2 cellular contexts compared by ENCODE assay signal in the genomic region with DNA sequence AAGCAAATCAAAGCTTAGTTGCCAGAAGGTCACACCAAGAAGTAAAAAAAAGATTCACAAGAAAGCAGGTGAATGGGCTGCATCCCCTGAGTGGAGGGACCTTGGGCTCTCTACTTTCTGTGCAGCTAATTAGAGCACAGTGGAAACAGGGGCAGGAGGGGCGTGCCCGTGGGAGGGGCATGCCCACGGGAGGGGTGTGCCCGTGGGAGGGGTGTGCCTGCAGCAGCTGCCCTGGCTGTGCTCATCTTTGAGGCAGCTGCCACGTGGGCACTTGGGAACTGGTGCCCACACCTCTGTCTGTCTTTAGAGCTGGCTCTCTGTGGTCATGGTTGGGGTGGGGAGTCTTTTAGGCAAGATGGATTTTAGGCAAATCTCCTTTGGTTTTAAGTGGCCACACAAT.
TF ChIP-seq lines count a peak whose summit lies in the region.

No MANE protein-coding gene starts in this region.

TF ChIP-seq in HCT116, 20 proteins besides CTCF, POLR2A, EP300 and RAD21 (continued from another document):
- no peak for TF ChIP-seq ZBTB33 (IDR thresholded peaks at IDR 0.05; ENCODE audit: extremely low read depth, insufficient replicate concordance, low read length)
TF ChIP-seq in HCT116: peak in this region for 0.

TF ChIP-seq in WTC11, 78 proteins besides CTCF, POLR2A, EP300 and RAD21 (continued from another document):
- TF ChIP-seq HMGXB4 (CRISPR knock-in tag; IDR thresholded peaks at IDR 0.05) (no peak), CBFB (CRISPR knock-in tag; IDR thresholded peaks at IDR 0.05; ENCODE audit: low read depth) (no peak), TEAD1 (CRISPR knock-in tag; IDR thresholded peaks at IDR 0.05) (no peak), ELF4 (CRISPR knock-in tag; IDR thresholded peaks at IDR 0.05; ENCODE audit: low read depth) (no peak), NR1H2 (CRISPR knock-in tag; IDR thresholded peaks at IDR 0.05) (no peak), ZNF219 (CRISPR knock-in tag; IDR thresholded peaks at IDR 0.05; ENCODE audit: borderline replicate concordance) (no peak), ZNF396 (CRISPR knock-in tag; IDR thresholded peaks at IDR 0.05; ENCODE audit: borderline replicate concordance) (no peak), ESRRA (CRISPR knock-in tag; IDR thresholded peaks at IDR 0.05; ENCODE audit: borderline replicate concordance) (no peak), E2F4 (CRISPR knock-in tag; IDR thresholded peaks at IDR 0.05; ENCODE audit: borderline replicate concordance, low read depth) (no peak), ARID4B (CRISPR knock-in tag; IDR thresholded peaks at IDR 0.05; ENCODE audit: borderline replicate concordance) (no peak), JAZF1 (CRISPR knock-in tag; IDR thresholded peaks at IDR 0.05) (no peak), USF2 (CRISPR knock-in tag; IDR thresholded peaks at IDR 0.05) (no peak), RELA (CRISPR knock-in tag; IDR thresholded peaks at IDR 0.05; ENCODE audit: borderline replicate concordance) (no peak)
- TF ChIP-seq, protein P1, sequence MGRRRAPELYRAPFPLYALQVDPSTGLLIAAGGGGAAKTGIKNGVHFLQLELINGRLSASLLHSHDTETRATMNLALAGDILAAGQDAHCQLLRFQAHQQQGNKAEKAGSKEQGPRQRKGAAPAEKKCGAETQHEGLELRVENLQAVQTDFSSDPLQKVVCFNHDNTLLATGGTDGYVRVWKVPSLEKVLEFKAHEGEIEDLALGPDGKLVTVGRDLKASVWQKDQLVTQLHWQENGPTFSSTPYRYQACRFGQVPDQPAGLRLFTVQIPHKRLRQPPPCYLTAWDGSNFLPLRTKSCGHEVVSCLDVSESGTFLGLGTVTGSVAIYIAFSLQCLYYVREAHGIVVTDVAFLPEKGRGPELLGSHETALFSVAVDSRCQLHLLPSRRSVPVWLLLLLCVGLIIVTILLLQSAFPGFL (CRISPR knock-in tag; IDR thresholded peaks at IDR 0.05; ENCODE audit: borderline replicate concordance): no peak
- TF ChIP-seq, protein P2, sequence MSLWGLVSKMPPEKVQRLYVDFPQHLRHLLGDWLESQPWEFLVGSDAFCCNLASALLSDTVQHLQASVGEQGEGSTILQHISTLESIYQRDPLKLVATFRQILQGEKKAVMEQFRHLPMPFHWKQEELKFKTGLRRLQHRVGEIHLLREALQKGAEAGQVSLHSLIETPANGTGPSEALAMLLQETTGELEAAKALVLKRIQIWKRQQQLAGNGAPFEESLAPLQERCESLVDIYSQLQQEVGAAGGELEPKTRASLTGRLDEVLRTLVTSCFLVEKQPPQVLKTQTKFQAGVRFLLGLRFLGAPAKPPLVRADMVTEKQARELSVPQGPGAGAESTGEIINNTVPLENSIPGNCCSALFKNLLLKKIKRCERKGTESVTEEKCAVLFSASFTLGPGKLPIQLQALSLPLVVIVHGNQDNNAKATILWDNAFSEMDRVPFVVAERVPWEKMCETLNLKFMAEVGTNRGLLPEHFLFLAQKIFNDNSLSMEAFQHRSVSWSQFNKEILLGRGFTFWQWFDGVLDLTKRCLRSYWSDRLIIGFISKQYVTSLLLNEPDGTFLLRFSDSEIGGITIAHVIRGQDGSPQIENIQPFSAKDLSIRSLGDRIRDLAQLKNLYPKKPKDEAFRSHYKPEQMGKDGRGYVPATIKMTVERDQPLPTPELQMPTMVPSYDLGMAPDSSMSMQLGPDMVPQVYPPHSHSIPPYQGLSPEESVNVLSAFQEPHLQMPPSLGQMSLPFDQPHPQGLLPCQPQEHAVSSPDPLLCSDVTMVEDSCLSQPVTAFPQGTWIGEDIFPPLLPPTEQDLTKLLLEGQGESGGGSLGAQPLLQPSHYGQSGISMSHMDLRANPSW (CRISPR knock-in tag; conservative IDR thresholded peaks at IDR 0.05; ENCODE audit: low read depth): no peak
- TF ChIP-seq, protein P3, sequence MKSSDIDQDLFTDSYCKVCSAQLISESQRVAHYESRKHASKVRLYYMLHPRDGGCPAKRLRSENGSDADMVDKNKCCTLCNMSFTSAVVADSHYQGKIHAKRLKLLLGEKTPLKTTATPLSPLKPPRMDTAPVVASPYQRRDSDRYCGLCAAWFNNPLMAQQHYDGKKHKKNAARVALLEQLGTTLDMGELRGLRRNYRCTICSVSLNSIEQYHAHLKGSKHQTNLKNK (CRISPR knock-in tag; IDR thresholded peaks at IDR 0.05): no peak
- TF ChIP-seq, protein P4, sequence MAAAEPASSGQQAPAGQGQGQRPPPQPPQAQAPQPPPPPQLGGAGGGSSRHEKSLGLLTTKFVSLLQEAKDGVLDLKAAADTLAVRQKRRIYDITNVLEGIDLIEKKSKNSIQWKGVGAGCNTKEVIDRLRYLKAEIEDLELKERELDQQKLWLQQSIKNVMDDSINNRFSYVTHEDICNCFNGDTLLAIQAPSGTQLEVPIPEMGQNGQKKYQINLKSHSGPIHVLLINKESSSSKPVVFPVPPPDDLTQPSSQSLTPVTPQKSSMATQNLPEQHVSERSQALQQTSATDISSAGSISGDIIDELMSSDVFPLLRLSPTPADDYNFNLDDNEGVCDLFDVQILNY (CRISPR knock-in tag; IDR thresholded peaks at IDR 0.05): no peak
